13 cellular contexts compared by ENCODE assay signal in genomic region chr12:121224591-121224990, GRCh38. TPM values are rescaled to one million over a fixed set of nuclear protein-coding genes. Genes with fewer than 3 reads are reported as not detected.
DNase-seq lines count a peak whose midpoint lies in the region; ATAC-seq and TF ChIP-seq lines count a peak whose summit lies in the region.
"Had no signal": no experiment of that assay in that cellular context is flagged by ENCODE, and none has a peak within 500 bp of the region (broad histone marks: within the 10 kb centered on the region; RNA-seq: fewer than 3 reads in every experiment).

No MANE protein-coding gene starts in this region.

- CTCF ChIA-PET in T-cell (lab: Charles Lee): interaction anchor here in 1 of 2 donors (0.5 to 1.6 kb wide), 3 partner anchors 16 to 165 kb away, joined by 3 to 5 read pairs (median 3); no protein-coding TSS in a partner anchor

- H3K4me1 Mint-ChIP-seq in T-cell: peaks cover 49 to 56% (median 52%) of the 10 kb centered on the region in 3 donors
- peaks cover 14 to 53% (median 41%) of the 10 kb centered on the region in 4 donors for H3K4me1 Mint-ChIP-seq in naive thymus-derived CD8-positive, alpha-beta T cell

- H3K9me3 Mint-ChIP-seq in T-cell: no peaks in the 10 kb centered on the region
- no peaks in the 10 kb centered on the region for H3K9me3 Mint-ChIP-seq in naive thymus-derived CD8-positive, alpha-beta T cell

- peak overlapping the region; percentile 87 for H3K27ac ChIP-seq in 22Rv1
- H3K27ac ChIP-seq: brain microvascular endothelial cell, left lung, neutrophil had no signal

- H3K4me3 Mint-ChIP-seq in T-cell: peak overlapping the region; percentile 67 to 79 (median 68)
- peak overlapping the region; percentile 42 to 90 (median 75) for H3K4me3 Mint-ChIP-seq in naive thymus-derived CD8-positive, alpha-beta T cell

- no peaks in the 10 kb centered on the region for H3K27me3 Mint-ChIP-seq in T-cell
- no peaks in the 10 kb centered on the region for H3K27me3 Mint-ChIP-seq in naive thymus-derived CD8-positive, alpha-beta T cell

- ATAC-seq in T-cell (replicated peaks in 1 of 4): peak; percentile 81 to 87 (median 85)
- peak; percentile 76 to 77 for ATAC-seq in naive thymus-derived CD8-positive, alpha-beta T cell
- no peak for ATAC-seq in HG02840 (IDR thresholded peaks at IDR 0.05; ENCODE audit: low FRiP score, unreplicated experiment)
- ATAC-seq in GM18511 (IDR thresholded peaks at IDR 0.05; ENCODE audit: unreplicated experiment): no peak
- ATAC-seq: left lung had no signal

- TF ChIP-seq CTCF in 22Rv1 (IDR thresholded peaks at IDR 0.05): no peak

- DNase-seq in T-cell (peak in 33 of 34 experiments; percentile 13 to 68 (median 41)), activated T-helper 1 cell treated with Interleukin-2 at 50 U/mL for 16 hours (ENCODE audit: low read depth) (peak; percentile 45), nucleus accumbens (lab: John Stamatoyannopoulos, UW) (no peak), SW480 (ENCODE audit: low spot score) (no peak)
- DNase-seq in naive thymus-derived CD8-positive, alpha-beta T cell: peak in 6 of 10 donors; percentile 37 to 71 (median 54)
- DNase-seq: brain microvascular endothelial cell, EL, MM.1S had no signal

- peak overlapping the region; percentile 97 to 98 for H3K27ac Mint-ChIP-seq in T-cell
- H3K27ac Mint-ChIP-seq in naive thymus-derived CD8-positive, alpha-beta T cell: peak overlapping the region; percentile 88 to 99 (median 96)

- H3K36me3 Mint-ChIP-seq in T-cell: peaks cover 20% of the 10 kb centered on the region
- H3K36me3 Mint-ChIP-seq in naive thymus-derived CD8-positive, alpha-beta T cell: peaks cover 0 to 12% (median 3%) of the 10 kb centered on the region in 3 donors

- POLR2A ChIA-PET in T-cell (lab: Charles Lee): interaction anchor here in 1 of 2 donors (0.5 kb wide), 1 partner anchor 72 kb away, joined by 7 read pairs; the partner anchor contains the start of gene CAMKK2
- POLR2A ChIA-PET in naive thymus-derived CD8-positive, alpha-beta T cell (lab: Charles Lee): interaction anchor here (0.6 to 4.8 kb wide), 10 partner anchors 9 to 583 kb away, joined by 3 to 47 read pairs (median 4); partner anchors contain the start of genes CAMKK2 and P2RX4

RNA-seq across cellular contexts. Expression of gene P2RX4, which starts 14.7 kb away (rescaled TPM):
- total RNA-seq in T-cell: 10 to 100 TPM; 36.2 to 62.3 (median 36.9) TPM
- total RNA-seq in naive thymus-derived CD8-positive, alpha-beta T cell: 10 to 100 TPM; 29.8 to 36.0 TPM
- polyA plus RNA-seq in naive thymus-derived CD8-positive, alpha-beta T cell: 10 to 100 TPM; 27.8 to 33.8 (median 29.3) TPM

Comparison
In these comparisons a context has a peak if more than half of its experiments do, and no peak if none do; other contexts are left out.
1. ATAC-seq: peak in T-cell (4 of 4) and naive thymus-derived CD8-positive, alpha-beta T cell (2 of 2); none in HG02840 (single experiment) and GM18511 (single experiment).
2. DNase-seq: peak in T-cell (33 of 34), activated T-helper 1 cell treated with Interleukin-2 at 50 U/mL for 16 hours (single experiment) and naive thymus-derived CD8-positive, alpha-beta T cell (6 of 10); none in nucleus accumbens (0 of 56) and SW480 (single experiment).